ENCODE assay signal across 8 cellular contexts in the genomic region with DNA sequence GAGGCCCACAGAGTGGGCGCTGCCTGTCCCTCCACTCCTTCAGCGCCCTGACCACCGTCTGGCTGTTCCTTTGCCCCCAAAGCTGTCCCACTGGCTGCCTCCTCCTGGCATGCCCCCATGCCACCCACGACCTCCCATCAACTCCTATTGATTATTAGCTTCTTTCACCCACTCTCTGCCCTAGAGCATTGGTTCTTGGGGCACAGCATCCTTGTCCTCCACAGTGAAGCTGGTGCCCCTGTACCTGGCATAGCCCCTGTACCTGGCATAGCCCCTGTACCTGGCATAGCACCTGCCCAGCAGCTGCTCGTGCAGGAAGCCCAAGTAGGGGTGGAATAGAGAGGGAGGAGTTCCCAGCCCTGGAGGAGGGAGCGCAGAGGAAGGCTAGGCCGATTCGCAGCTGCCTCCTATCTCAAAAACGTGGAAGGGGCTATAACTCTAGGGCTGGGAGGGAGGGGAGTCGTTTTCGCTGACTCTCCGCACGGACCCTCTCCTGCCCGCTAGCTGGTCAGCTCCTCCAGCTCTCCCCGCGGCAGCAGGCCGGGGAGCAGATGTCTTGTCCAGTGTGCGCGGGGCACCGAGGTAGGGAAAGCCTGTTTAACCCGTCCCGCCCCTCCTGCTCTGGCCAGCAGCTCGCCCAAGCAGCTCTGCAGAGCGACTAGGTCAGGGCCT. TPM values are rescaled to one million over a fixed set of nuclear protein-coding genes. Genes with fewer than 3 reads are reported as not detected.
DNase-seq lines count a peak whose midpoint lies in the region; ATAC-seq, FAIRE-seq and TF ChIP-seq lines count a peak whose summit lies in the region.

No MANE protein-coding gene starts in this region.

- no peaks in the 10 kb centered on the region for H3K36me3 ChIP-seq in astrocyte (ENCODE audit: insufficient read depth, low read length)
- no peaks in the 10 kb centered on the region for H3K36me3 ChIP-seq in lower lobe of right lung
- H3K36me3 ChIP-seq in vagina, result no peaks in the 10 kb centered on the region

- peaks cover 50% of the 10 kb centered on the region for H3K79me2 ChIP-seq in astrocyte (ENCODE audit: insufficient read depth, low read length)

- no peak overlapping the region for H3K27ac Mint-ChIP-seq in activated naive CD4-positive, alpha-beta T cell treated with anti-CD3 and anti-CD28 coated beads, Interleukin-2, amount 50 U/mL, for 24 hours
- no peak overlapping the region for H3K27ac Mint-ChIP-seq in activated naive CD4-positive, alpha-beta T cell treated with anti-CD3 and anti-CD28 coated beads, Interleukin-2, amount 50 U/mL, for 72 hours
- H3K27ac Mint-ChIP-seq in astrocyte (ENCODE audit: unreplicated experiment), result peak overlapping the region; percentile 90

- H3K4me3 Mint-ChIP-seq in activated naive CD4-positive, alpha-beta T cell treated with anti-CD3 and anti-CD28 coated beads, Interleukin-2, amount 50 U/mL, for 24 hours, result peak overlapping the region; percentile 74
- H3K4me3 Mint-ChIP-seq in astrocyte (ENCODE audit: unreplicated experiment), result peak overlapping the region; percentile 82

- TF ChIP-seq POLR2A in vagina (IDR thresholded peaks at IDR 0.05), result no peak
- no peak for TF ChIP-seq POLR2A in erythroblast (IDR thresholded peaks at IDR 0.05; ENCODE audit: low read length)

- H3K4me2 ChIP-seq in astrocyte (ENCODE audit: low read length), result peak overlapping the region; percentile 90

- H3K9me3 Mint-ChIP-seq in activated naive CD4-positive, alpha-beta T cell treated with anti-CD3 and anti-CD28 coated beads, Interleukin-2, amount 50 U/mL, for 24 hours, result no peaks in the 10 kb centered on the region
- H3K9me3 Mint-ChIP-seq in activated naive CD4-positive, alpha-beta T cell treated with anti-CD3 and anti-CD28 coated beads, Interleukin-2, amount 50 U/mL, for 72 hours, result no peaks in the 10 kb centered on the region
- H3K9me3 Mint-ChIP-seq in astrocyte (ENCODE audit: unreplicated experiment), result no peaks in the 10 kb centered on the region

- H3K4me1 ChIP-seq in astrocyte (ENCODE audit: insufficient read depth, low read length), result peaks cover 51% of the 10 kb centered on the region
- peaks cover 50% of the 10 kb centered on the region for H3K4me1 ChIP-seq in lower lobe of right lung
- H3K4me1 ChIP-seq in vagina, result peaks cover 52% of the 10 kb centered on the region

- H3K4me3 ChIP-seq in astrocyte (ENCODE audit: insufficient read depth, low read depth, low read length) (peak overlapping the region; percentile 44), lower lobe of right lung (peak overlapping the region; percentile 55), vagina (peak overlapping the region; percentile 66 to 93)

- ATAC-seq in activated naive CD4-positive, alpha-beta T cell treated with anti-CD3 and anti-CD28 coated beads, Interleukin-2, amount 50 U/mL, for 72 hours, result no peak
- ATAC-seq in lower lobe of right lung, result no peak

- peaks cover under 1% of the 10 kb centered on the region for H3K27me3 Mint-ChIP-seq in activated naive CD4-positive, alpha-beta T cell treated with anti-CD3 and anti-CD28 coated beads, Interleukin-2, amount 50 U/mL, for 24 hours
- H3K27me3 Mint-ChIP-seq in astrocyte (ENCODE audit: low read depth, unreplicated experiment), result no peaks in the 10 kb centered on the region

- DNase-seq in activated naive CD4-positive, alpha-beta T cell treated with anti-CD3 and anti-CD28 coated beads, Interleukin-2, amount 50 U/mL, for 72 hours (ENCODE audit: low spot score in 2 of 2), result no peak
- DNase-seq in astrocyte (ENCODE audit: low read depth) (no peak), lower lobe of right lung (no peak), vagina (ENCODE audit: extremely low spot score in 2 of 2) (no peak), hippocampal formation (lab: John Stamatoyannopoulos, UW) (no peak), AG08395 (ENCODE audit: low spot score) (no peak), erythroblast (lab: John Stamatoyannopoulos, UW) (no peak)

- no peak for FAIRE-seq in astrocyte (lab: Jason Lieb, UNC)

- H3K36me3 Mint-ChIP-seq in activated naive CD4-positive, alpha-beta T cell treated with anti-CD3 and anti-CD28 coated beads, Interleukin-2, amount 50 U/mL, for 24 hours, result no peaks in the 10 kb centered on the region
- peaks cover 0 to 11% of the 10 kb centered on the region in 2 donors for H3K36me3 Mint-ChIP-seq in activated naive CD4-positive, alpha-beta T cell treated with anti-CD3 and anti-CD28 coated beads, Interleukin-2, amount 50 U/mL, for 72 hours
- no peaks in the 10 kb centered on the region for H3K36me3 Mint-ChIP-seq in astrocyte (ENCODE audit: low read depth, unreplicated experiment)

- H3K9me3 ChIP-seq in astrocyte (ENCODE audit: insufficient read depth, low read depth, low read length), result no peaks in the 10 kb centered on the region
- H3K9me3 ChIP-seq in lower lobe of right lung, result no peaks in the 10 kb centered on the region
- H3K9me3 ChIP-seq in vagina, result no peaks in the 10 kb centered on the region

- H3K27me3 ChIP-seq in astrocyte (ENCODE audit: insufficient read depth, low read length) (peaks cover 2% of the 10 kb centered on the region), lower lobe of right lung (ENCODE audit: low read depth) (peaks cover 16% of the 10 kb centered on the region), vagina (peaks cover 6% of the 10 kb centered on the region)

- H3K27ac ChIP-seq in astrocyte (ENCODE audit: low read depth, low read length), result no peak overlapping the region
- peak overlapping the region; percentile 70 for H3K27ac ChIP-seq in lower lobe of right lung
- peak overlapping the region; percentile 51 for H3K27ac ChIP-seq in vagina

- H3K9ac ChIP-seq in astrocyte (ENCODE audit: low read length), result peak overlapping the region; percentile 1

- peaks cover 46% of the 10 kb centered on the region for H4K20me1 ChIP-seq in astrocyte (ENCODE audit: insufficient read depth, low read length)

- peaks cover 5% of the 10 kb centered on the region for H3K4me1 Mint-ChIP-seq in activated naive CD4-positive, alpha-beta T cell treated with anti-CD3 and anti-CD28 coated beads, Interleukin-2, amount 50 U/mL, for 24 hours
- peaks cover 14% of the 10 kb centered on the region for H3K4me1 Mint-ChIP-seq in astrocyte (ENCODE audit: low read depth, unreplicated experiment)

- H2AFZ ChIP-seq in astrocyte (ENCODE audit: low read depth, low read length), result no peak overlapping the region

- TF ChIP-seq CTCF in astrocyte (IDR thresholded peaks at IDR 0.05; ENCODE audit: insufficient read depth, low read depth, low read length) (no peak), lower lobe of right lung (IDR thresholded peaks at IDR 0.05) (no peak), vagina (IDR thresholded peaks at IDR 0.05) (no peak)

- intact Hi-C loops in lower lobe of right lung (cut with DNase I) (no loop called here), vagina (cut with DNase I) (no loop called here)

RNA-seq across cellular contexts. Expression of gene ACTG1, which starts 5.7 kb away (rescaled TPM):
- 1,000 to 10,000 TPM; 6,062 to 6,573 TPM for total RNA-seq in activated naive CD4-positive, alpha-beta T cell treated with anti-CD3 and anti-CD28 coated beads, Interleukin-2, amount 50 U/mL, for 72 hours
- total RNA-seq in astrocyte, result 7,049 and 7,369 TPM in 2 replicates
- total RNA-seq in lower lobe of right lung, result 1,821 TPM
- total RNA-seq in vagina, result 2,441 TPM

RNA-seq across cellular contexts. Expression of gene FSCN2, which starts 9.9 kb away (rescaled TPM):
- under 1 TPM; 0.30 to 0.86 TPM for total RNA-seq in activated naive CD4-positive, alpha-beta T cell treated with anti-CD3 and anti-CD28 coated beads, Interleukin-2, amount 50 U/mL, for 72 hours
- total RNA-seq in astrocyte, result 5.6 and 8.0 TPM in 2 replicates
- 3.3 TPM for total RNA-seq in lower lobe of right lung
- 6.6 TPM for total RNA-seq in vagina

RNA-seq across cellular contexts. Expression of gene FAAP100, which starts 33.9 kb away (rescaled TPM):
- total RNA-seq in activated naive CD4-positive, alpha-beta T cell treated with anti-CD3 and anti-CD28 coated beads, Interleukin-2, amount 50 U/mL, for 72 hours, result 10 to 100 TPM; 19.8 to 37.9 TPM
- total RNA-seq in astrocyte (35.8 and 38.9 TPM in 2 replicates), lower lobe of right lung (26.0 TPM), vagina (21.4 TPM)
